2 cellular contexts compared by ENCODE assay signal in genomic region chr1:58799650-58800049, GRCh38.
TF ChIP-seq lines count a peak whose summit lies in the region.

No MANE protein-coding gene starts in this region.

TF ChIP-seq in HEK293, 187 proteins besides CTCF, POLR2A, EP300 and RAD21 (continues in another document):
- TF ChIP-seq ZNF544 (tag by site-specific recombination; IDR thresholded peaks at IDR 0.05) = no peak
- no peak for TF ChIP-seq ZNF701 (tag by site-specific recombination; IDR thresholded peaks at IDR 0.05)
- TF ChIP-seq ZNF621 (tag by site-specific recombination; IDR thresholded peaks at IDR 0.05) = no peak
- peak; percentile 98 for TF ChIP-seq ZNF366 (tag by site-specific recombination; conservative IDR thresholded peaks at IDR 0.05)
- no peak for TF ChIP-seq ZNF768 (tag by site-specific recombination; IDR thresholded peaks at IDR 0.05)
- TF ChIP-seq ZNF398 (tag by site-specific recombination; IDR thresholded peaks at IDR 0.05) = peak; percentile 7; the same call in 1 of the 2 replicates
- 0 out of 2 replicates have a peak, but pooled peaks have one; percentile 63 for TF ChIP-seq SALL2 (tag by site-specific recombination; IDR thresholded peaks at IDR 0.05; ENCODE audit: borderline replicate concordance)
- no peak for TF ChIP-seq PRDM10 (tag by site-specific recombination; IDR thresholded peaks at IDR 0.05)
- peak; percentile 48; the same call in 1 of the 2 replicates for TF ChIP-seq ZNF148 (tag by site-specific recombination; IDR thresholded peaks at IDR 0.05; ENCODE audit: borderline replicate concordance)
- TF ChIP-seq ZNF280C (tag by site-specific recombination; IDR thresholded peaks at IDR 0.05) = no peak
- TF ChIP-seq ZNF654 (tag by site-specific recombination; IDR thresholded peaks at IDR 0.05; ENCODE audit: low read depth) = no peak

TF ChIP-seq in K562, 482 proteins besides CTCF, POLR2A, EP300 and RAD21:
- no peak for TF ChIP-seq MAFG (tag; conservative IDR thresholded peaks at IDR 0.05)
- TF ChIP-seq NCOA4 (IDR thresholded peaks at IDR 0.05; ENCODE audit: partially characterized antibody) = no peak
- TF ChIP-seq BRF2 (IDR thresholded peaks at IDR 0.05; ENCODE audit: borderline replicate concordance, insufficient read depth, insufficient read length) = no peak
- TF ChIP-seq THRB (CRISPR knock-in tag; conservative IDR thresholded peaks at IDR 0.05) = 0 out of 2 replicates have a peak, but pooled peaks have one; percentile 19
- TF ChIP-seq ZNF57 (CRISPR knock-in tag; IDR thresholded peaks at IDR 0.05) = no peak
- no peak for TF ChIP-seq E2F1 (CRISPR knock-in tag; IDR thresholded peaks at IDR 0.05)
- TF ChIP-seq TSC22D4 (tag; IDR thresholded peaks at IDR 0.05) = 0 out of 2 replicates have a peak, but pooled peaks have one; percentile 65
- TF ChIP-seq MTF1 (CRISPR knock-in tag; IDR thresholded peaks at IDR 0.05; ENCODE audit: borderline replicate concordance) = no peak
- TF ChIP-seq PREB (CRISPR knock-in tag; IDR thresholded peaks at IDR 0.05) = no peak
- no peak for TF ChIP-seq CREBBP (IDR thresholded peaks at IDR 0.05; ENCODE audit: low read depth, low read length)
- no peak for TF ChIP-seq RFX1 (IDR thresholded peaks at IDR 0.05)
- TF ChIP-seq ILF3 (IDR thresholded peaks at IDR 0.05; ENCODE audit: borderline replicate concordance) = no peak
- no peak for TF ChIP-seq ARHGAP35 (IDR thresholded peaks at IDR 0.05; ENCODE audit: partially characterized antibody)
- TF ChIP-seq NFATC3 (IDR thresholded peaks at IDR 0.05) = no peak
- peak in 1 of 2 experiments; percentile 30; a peak in 1 of 4 replicates for TF ChIP-seq HDAC1 (IDR thresholded peaks at IDR 0.05)
- peak; percentile 88 for TF ChIP-seq ZNF512 (tag; IDR thresholded peaks at IDR 0.05)
- no peak for TF ChIP-seq PKNOX1 (IDR thresholded peaks at IDR 0.05)
- TF ChIP-seq ETV1 (tag; conservative IDR thresholded peaks at IDR 0.05; ENCODE audit: low read depth) = 0 out of 2 replicates have a peak, but pooled peaks have one; percentile 6
- TF ChIP-seq MIER1 (IDR thresholded peaks at IDR 0.05; ENCODE audit: low read depth) = no peak
- no peak for TF ChIP-seq BDP1 (IDR thresholded peaks at IDR 0.05; ENCODE audit: insufficient read depth, insufficient read length)
- no peak for TF ChIP-seq ZNF217 (CRISPR knock-in tag; IDR thresholded peaks at IDR 0.05)
- no peak for TF ChIP-seq KLF16 (IDR thresholded peaks at IDR 0.05)
- no peak for TF ChIP-seq ZBTB1 (CRISPR knock-in tag; IDR thresholded peaks at IDR 0.05; ENCODE audit: borderline replicate concordance, low read depth)
- no peak for TF ChIP-seq ZSCAN29 (IDR thresholded peaks at IDR 0.05)
- peak; percentile 59; the same call in 1 of the 2 replicates for TF ChIP-seq MCM3 (IDR thresholded peaks at IDR 0.05)
